ENCODE assay signal across 9 cellular contexts in genomic region chr16:3304370-3304769, GRCh38. TPM values are rescaled to one million over a fixed set of nuclear protein-coding genes. Genes with fewer than 3 reads are reported as not detected.
DNase-seq lines count a peak whose midpoint lies in the region; ATAC-seq and TF ChIP-seq lines count a peak whose summit lies in the region.
"Had no signal": no experiment of that assay in that cellular context is flagged by ENCODE, and none has a peak within 500 bp of the region (broad histone marks: within the 10 kb centered on the region; RNA-seq: fewer than 3 reads in every experiment).

No MANE protein-coding gene starts in this region.

- H3K27me3 Mint-ChIP-seq in stimulated activated naive CD8-positive, alpha-beta T cell treated with anti-CD3 and anti-CD28 coated beads, Interleukin-15, Interleukin-2, amounts not matched to agents 100 ng/mL and 50 ng/mL, for 24 hours: no peaks in the 10 kb centered on the region

- H3K4me1 ChIP-seq in mammary epithelial cell (ENCODE audit: insufficient read depth, low read length) (peaks cover 6% of the 10 kb centered on the region), mucosa of rectum (ENCODE audit: control insufficient read depth in 2 of 2, insufficient read depth in 2 of 2, low read length in 2 of 2) (peaks cover 5 to 11% of the 10 kb centered on the region in 2 donors)

- no TSS peak for BruUV-seq in mammary epithelial cell (replicated peaks; lab: Mats Ljungman, UMichigan)

- peak overlapping the region; percentile 75 for H3K27ac Mint-ChIP-seq in stimulated activated naive CD8-positive, alpha-beta T cell treated with anti-CD3 and anti-CD28 coated beads, Interleukin-15, Interleukin-2, amounts not matched to agents 100 ng/mL and 50 ng/mL, for 24 hours

- H3K9me3 Mint-ChIP-seq in stimulated activated naive CD8-positive, alpha-beta T cell treated with anti-CD3 and anti-CD28 coated beads, Interleukin-15, Interleukin-2, amounts not matched to agents 100 ng/mL and 50 ng/mL, for 24 hours: peaks cover 39% of the 10 kb centered on the region

- peak overlapping the region; percentile 78 for H3K4me3 Mint-ChIP-seq in stimulated activated naive CD8-positive, alpha-beta T cell treated with anti-CD3 and anti-CD28 coated beads, Interleukin-15, Interleukin-2, amounts not matched to agents 100 ng/mL and 50 ng/mL, for 24 hours

- H3K9ac ChIP-seq in mammary epithelial cell (ENCODE audit: insufficient read depth, low read length) (no peak overlapping the region), mucosa of rectum (ENCODE audit: low read depth in 1 of 2, low read length in 2 of 2) (no peak overlapping the region)

- H3K4me3 ChIP-seq in mammary epithelial cell (replicated peaks in 1 of 3; ENCODE audit: insufficient read depth in 1 of 3, low read depth in 2 of 3, low read length in 3 of 3) (peak overlapping the region; percentile 60 to 67 (median 62)), mucosa of rectum (ENCODE audit: low read length in 2 of 2) (peak overlapping the region; percentile 87 to 89)

- H3K79me2 ChIP-seq in mammary epithelial cell (ENCODE audit: insufficient read depth, low read length): peaks cover 25% of the 10 kb centered on the region

- H2AFZ ChIP-seq in mammary epithelial cell (ENCODE audit: low read depth, low read length): peak overlapping the region; percentile 98

- no peaks in the 10 kb centered on the region for H3K27me3 ChIP-seq in mammary epithelial cell (ENCODE audit: insufficient read depth, low read length)
- no peaks in the 10 kb centered on the region for H3K27me3 ChIP-seq in mucosa of rectum (ENCODE audit: control insufficient read depth in 2 of 2, insufficient read depth in 2 of 2, low read length in 2 of 2)

- 66% methylated on average over 4 of the region's 4 CpGs for WGBS in mammary epithelial cell (ENCODE audit: low coverage, missing lambda C conversion rate)

- peaks cover 39% of the 10 kb centered on the region for H3K9me3 ChIP-seq in mammary epithelial cell (replicated peaks; ENCODE audit: insufficient read depth, low read length)
- peaks cover 31 to 35% of the 10 kb centered on the region in 2 donors for H3K9me3 ChIP-seq in mucosa of rectum (ENCODE audit: control insufficient read depth in 2 of 2, low read length in 2 of 2)

- peaks cover 71% of the 10 kb centered on the region for H3K36me3 Mint-ChIP-seq in stimulated activated naive CD8-positive, alpha-beta T cell treated with anti-CD3 and anti-CD28 coated beads, Interleukin-15, Interleukin-2, amounts not matched to agents 100 ng/mL and 50 ng/mL, for 24 hours (ENCODE audit: low read depth)

- DNase-seq in stimulated activated naive CD8-positive, alpha-beta T cell treated with anti-CD3 and anti-CD28 coated beads, Interleukin-15, Interleukin-2, amounts not matched to agents 100 U/mL and 50 U/mL, for 24 hours: no peak
- DNase-seq in mammary epithelial cell: no peak
- no peak for DNase-seq in NCI-H446 treated with DMSO at 0.1 percent for 48 hours (lab: John Stamatoyannopoulos, UW)
- no peak for DNase-seq in putamen (ENCODE audit: low spot score)

- no peak for ATAC-seq in stimulated activated naive CD8-positive, alpha-beta T cell treated with anti-CD3 and anti-CD28 coated beads, Interleukin-15, Interleukin-2, amounts not matched to agents 100 U/mL and 50 U/mL, for 24 hours
- no peak for ATAC-seq in HG03342 (IDR thresholded peaks at IDR 0.05; ENCODE audit: unreplicated experiment)
- no peak for ATAC-seq in GM18861 (IDR thresholded peaks at IDR 0.05; ENCODE audit: unreplicated experiment)

- CTCF ChIA-PET in mammary epithelial cell (lab: Charles Lee; ENCODE audit: low non-redundant PET): no interaction called here

- intact Hi-C loops in mammary epithelial cell (cut with micrococcal nuclease): loop anchor here (2.0 kb wide), 2 partner anchors 22 to 42 kb away; partner anchors contain the start of gene ZNF263

- peak overlapping the region; percentile 96 for H3K4me2 ChIP-seq in mammary epithelial cell (ENCODE audit: insufficient read depth, low read depth, low read length)

- H3K36me3 ChIP-seq in mammary epithelial cell (ENCODE audit: insufficient read depth, low read length) (peaks cover 15% of the 10 kb centered on the region), mucosa of rectum (ENCODE audit: control insufficient read depth in 2 of 2, insufficient read depth in 2 of 2, low read length in 2 of 2) (peaks cover 10 to 34% of the 10 kb centered on the region in 2 donors)

- H4K20me1 ChIP-seq in mammary epithelial cell (ENCODE audit: insufficient read depth, low read length): no peaks in the 10 kb centered on the region

- H3K4me1 Mint-ChIP-seq in stimulated activated naive CD8-positive, alpha-beta T cell treated with anti-CD3 and anti-CD28 coated beads, Interleukin-15, Interleukin-2, amounts not matched to agents 100 ng/mL and 50 ng/mL, for 24 hours (ENCODE audit: low read depth): peaks cover 16% of the 10 kb centered on the region

- no peak overlapping the region for H3K27ac ChIP-seq in mammary epithelial cell (ENCODE audit: insufficient read depth, low read depth, low read length)
- H3K27ac ChIP-seq in mucosa of rectum (ENCODE audit: low read depth in 2 of 2, low read length in 2 of 2): no peak overlapping the region

- dilution Hi-C loops in mammary epithelial cell (cut with HindIII; ENCODE audit: low sequenced_read_pairs): no loop called here

- no peak for TF ChIP-seq CTCF in mammary epithelial cell (conservative IDR thresholded peaks at IDR 0.05 in 1 of 2, IDR thresholded peaks at IDR 0.05 in 1 of 2; ENCODE audit: extremely low read depth in 1 of 2, insufficient read depth in 1 of 2, low read depth in 1 of 2, low read length in 2 of 2)

- in situ Hi-C loops in mammary epithelial cell (cut with MboI; ENCODE audit: low sequenced_read_pairs in 2 of 2): loop anchor here in 1 of 2 donors (25.0 kb wide), 1 partner anchor 108 kb away; the partner anchor contains the start of genes ZNF174 and ZSCAN32

RNA-seq across cellular contexts. Expression of gene TIGD7, which starts 0.9 kb away (rescaled TPM):
- total RNA-seq in mammary epithelial cell: 1 to 10 TPM; 1.9 to 2.3 TPM
- 0.39 TPM for polyA plus RNA-seq in mammary epithelial cell
- polyA minus RNA-seq in mammary epithelial cell: not detected

RNA-seq across cellular contexts. Expression of gene ZNF75A, which starts 0.9 kb away (rescaled TPM):
- total RNA-seq in mammary epithelial cell: 10 to 100 TPM; 13.7 to 24.6 TPM
- polyA plus RNA-seq in mammary epithelial cell: 8.4 TPM
- polyA minus RNA-seq in mammary epithelial cell: 7.6 TPM

RNA-seq across cellular contexts. Expression of gene ZNF263, which starts 21.1 kb away (rescaled TPM):
- 10 to 100 TPM; 23.7 to 54.8 TPM for total RNA-seq in mammary epithelial cell
- 7.6 TPM for polyA plus RNA-seq in mammary epithelial cell
- polyA minus RNA-seq in mammary epithelial cell: 12.1 TPM

RNA-seq across cellular contexts. Expression of gene MEFV, which starts 47.9 kb away (rescaled TPM):
- not detected for total RNA-seq in mammary epithelial cell
- polyA plus RNA-seq in mammary epithelial cell: not detected
- polyA minus RNA-seq in mammary epithelial cell: not detected
- total RNA-seq: T-helper 1 cell treated with Interleukin-12 subunit alpha and Interleukin-12 subunit beta and Interleukin-4 antibody, amounts not matched to agents 30 ng/mL and 1 ng/mL, for 36 hours had no signal

RNA-seq across cellular contexts. Expression of gene OR2C1, which starts 51.3 kb away (rescaled TPM):
- total RNA-seq in mammary epithelial cell: not detected
- polyA plus RNA-seq in mammary epithelial cell: 0.16 TPM
- polyA minus RNA-seq in mammary epithelial cell: not detected
- total RNA-seq: T-helper 1 cell treated with Interleukin-12 subunit alpha and Interleukin-12 subunit beta and Interleukin-4 antibody, amounts not matched to agents 30 ng/mL and 1 ng/mL, for 36 hours had no signal
